Comparison of ENCODE assay signal across 13 cellular contexts in the genomic region with DNA sequence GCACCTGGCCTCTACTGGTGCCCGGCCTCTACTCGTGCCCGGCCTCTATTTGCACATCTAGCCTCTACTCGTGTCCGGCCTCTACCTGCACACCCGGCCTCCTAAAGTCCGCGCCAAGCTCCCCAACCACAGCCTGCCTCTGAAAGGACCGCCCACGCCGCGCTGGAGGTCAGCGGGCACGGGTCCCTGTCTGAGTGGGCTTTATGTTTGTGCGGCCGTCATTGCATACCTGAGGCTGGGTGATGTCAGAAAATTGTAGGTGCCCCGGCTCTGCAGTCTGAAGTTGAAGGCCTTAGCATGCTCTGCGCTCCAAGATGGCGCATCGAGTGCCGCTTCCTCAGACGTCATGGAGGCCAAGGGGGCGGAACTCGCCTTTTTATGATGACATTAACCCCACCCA. TPM values are rescaled to one million over a fixed set of nuclear protein-coding genes. Genes with fewer than 3 reads are reported as not detected.
DNase-seq lines count a peak whose midpoint lies in the region; ATAC-seq and TF ChIP-seq lines count a peak whose summit lies in the region.
"Had no signal": no experiment of that assay in that cellular context is flagged by ENCODE, and none has a peak within 500 bp of the region (broad histone marks: within the 10 kb centered on the region; RNA-seq: fewer than 3 reads in every experiment).

No MANE protein-coding gene starts in this region.

- H3K27me3 Mint-ChIP-seq in activated T-cell treated with anti-CD3 and anti-CD28 coated beads, Interleukin-2, amount 50 U/mL, for 24 hours, result peaks cover 29% of the 10 kb centered on the region
- peaks cover 11% of the 10 kb centered on the region in 2 donors for H3K27me3 Mint-ChIP-seq in natural killer cell (ENCODE audit: low read depth in 2 of 2)

- no peak overlapping the region for H3K27ac Mint-ChIP-seq in activated T-cell treated with anti-CD3 and anti-CD28 coated beads, Interleukin-2, amount 50 U/mL, for 24 hours
- H3K27ac Mint-ChIP-seq in natural killer cell, result peak overlapping the region; percentile 56 to 86

- ATAC-seq in natural killer cell (no peak), thoracic aorta (ENCODE audit: insufficient number of reproducible peaks, low FRiP score, low read depth) (no peak)

- H3K4me3 Mint-ChIP-seq in activated T-cell treated with anti-CD3 and anti-CD28 coated beads, Interleukin-2, amount 50 U/mL, for 24 hours, result peak overlapping the region; percentile 29
- H3K4me3 Mint-ChIP-seq in natural killer cell, result peak overlapping the region; percentile 79

- DNase-seq in activated T-cell treated with anti-CD3 and anti-CD28 coated beads, Interleukin-2, amount 50 U/mL, for 24 hours, result no peak
- DNase-seq in activated T-cell treated with anti-CD3 and anti-CD28 coated beads, Interleukin-2, amount 50 U/mL, for 1 hour, result no peak
- DNase-seq in astrocyte of the spinal cord (ENCODE audit: low read depth, low spot score), result no peak
- no peak for DNase-seq in natural killer cell
- no peak for DNase-seq in thoracic aorta (ENCODE audit: low spot score)
- no peak for DNase-seq in globus pallidus (ENCODE audit: low spot score)
- DNase-seq in cerebellar cortex (ENCODE audit: low spot score), result no peak
- no peak for DNase-seq in SW 1271 (lab: John Stamatoyannopoulos, UW)
- DNase-seq: HCEC 1CT; NCI-H1694 treated with DMSO at 0.1 percent for 48 hours; NCI-H82; SHP77 treated with DMSO at 0.1 percent for 48 hours; stimulated activated CD8-positive, alpha-beta memory T cell treated with anti-CD3 and anti-CD28 coated beads, Interleukin-4, amount 100 ng/mL, for 48 hours had no signal

- H3K4me1 ChIP-seq in thoracic aorta (ENCODE audit: control insufficient read depth in 1 of 2, low read depth in 2 of 2), result peaks cover 0 to 8% of the 10 kb centered on the region in 2 donors

- TF ChIP-seq CTCF in astrocyte of the spinal cord (IDR thresholded peaks at IDR 0.05; ENCODE audit: low read depth, low read length), result no peak
- TF ChIP-seq CTCF in natural killer cell (IDR thresholded peaks at IDR 0.05), result no peak
- no peak for TF ChIP-seq CTCF in thoracic aorta (IDR thresholded peaks at IDR 0.05)

- H3K9me3 Mint-ChIP-seq in activated T-cell treated with anti-CD3 and anti-CD28 coated beads, Interleukin-2, amount 50 U/mL, for 24 hours, result peaks cover 46% of the 10 kb centered on the region
- H3K9me3 Mint-ChIP-seq in natural killer cell, result peaks cover 0 to 3% of the 10 kb centered on the region in 2 donors

- peaks cover 14% of the 10 kb centered on the region for H3K9me3 ChIP-seq in thoracic aorta

- peaks cover 4% of the 10 kb centered on the region for H3K4me1 Mint-ChIP-seq in activated T-cell treated with anti-CD3 and anti-CD28 coated beads, Interleukin-2, amount 50 U/mL, for 24 hours (ENCODE audit: low read depth)
- peaks cover 8 to 10% of the 10 kb centered on the region in 2 donors for H3K4me1 Mint-ChIP-seq in natural killer cell

- intact Hi-C loops in natural killer cell (cut with micrococcal nuclease), result no loop called here

- in situ Hi-C loops in astrocyte of the spinal cord (cut with HindIII; ENCODE audit: low sequenced_read_pairs), result no loop called here

- no peak overlapping the region for H3K27ac ChIP-seq in thoracic aorta

- H3K36me3 ChIP-seq in thoracic aorta, result peaks cover 9% of the 10 kb centered on the region

- H3K27me3 ChIP-seq in thoracic aorta (replicated peaks; ENCODE audit: insufficient read depth), result no peaks in the 10 kb centered on the region

- peaks cover 66% of the 10 kb centered on the region for H3K36me3 Mint-ChIP-seq in activated T-cell treated with anti-CD3 and anti-CD28 coated beads, Interleukin-2, amount 50 U/mL, for 24 hours (ENCODE audit: low read depth)
- H3K36me3 Mint-ChIP-seq in natural killer cell, result peaks cover 18% of the 10 kb centered on the region

- H3K4me3 ChIP-seq in astrocyte of the spinal cord (ENCODE audit: low read depth, low read length), result peak overlapping the region; percentile 52
- peak overlapping the region; percentile 88 for H3K4me3 ChIP-seq in thoracic aorta

RNA-seq across cellular contexts. Expression of a gene that starts 1.1 kb away (rescaled TPM):
- total RNA-seq in natural killer cell (1 to 10 TPM; 1.6 to 4.3 (median 4.3) TPM), thoracic aorta (1 to 10 TPM; 7.6 to 9.5 TPM)

RNA-seq across cellular contexts. Expression of a gene that starts 26.4 kb away (rescaled TPM):
- total RNA-seq in natural killer cell, result not detected
- not detected for total RNA-seq in thoracic aorta

RNA-seq across cellular contexts. Expression of a gene that starts 37.8 kb away (rescaled TPM):
- total RNA-seq in natural killer cell (10 to 100 TPM; 29.9 to 42.7 (median 35.9) TPM), thoracic aorta (100 to 1,000 TPM in 1 of 2 donors, 10 to 100 TPM in 1; 90.9 to 102 TPM)

RNA-seq across cellular contexts. Expression of a gene that starts 57.6 kb away (rescaled TPM):
- total RNA-seq in natural killer cell, result 10 to 100 TPM in 2 of 3 donors, 1 to 10 TPM in 1; 8.9 to 13.5 (median 12.5) TPM
- total RNA-seq in thoracic aorta, result 10 to 100 TPM; 13.7 to 24.5 TPM
